28 cellular contexts compared by ENCODE assay signal in genomic region chr7:51054231-51054630, GRCh38.
"Had no signal": no experiment of that assay in that cellular context is flagged by ENCODE, and none has a peak within 500 bp of the region (broad histone marks: within the 10 kb centered on the region; RNA-seq: fewer than 3 reads in every experiment).

No MANE protein-coding gene starts in this region.

- H3K4me3 Mint-ChIP-seq: activated CD4-positive, alpha-beta memory T cell treated with anti-CD3 and anti-CD28 coated beads, Interleukin-2, amount 10 ng/mL, durations not matched to agents 7 days and 5 days; activated CD4-positive, alpha-beta T cell treated with anti-CD3 and anti-CD28 coated beads, Interleukin-2, amount 10 ng/mL, durations not matched to agents 7 days and 5 days; activated naive CD4-positive, alpha-beta T cell treated with anti-CD3 and anti-CD28 coated beads, Interleukin-2, amount 10 ng/mL, durations not matched to agents 7 days and 5 days; activated naive CD8-positive, alpha-beta T cell treated with anti-CD3 and anti-CD28 coated beads for 36 hours; activated T-helper 17 cell treated with anti-CD3 and anti-CD28 coated beads, Interleukin-2, amount 50 U/mL, for 72 hours had no signal

- H3K27ac Mint-ChIP-seq: activated CD4-positive, alpha-beta memory T cell treated with anti-CD3 and anti-CD28 coated beads, Interleukin-2, amount 10 ng/mL, durations not matched to agents 7 days and 5 days; activated CD4-positive, alpha-beta T cell treated with anti-CD3 and anti-CD28 coated beads, Interleukin-2, amount 10 ng/mL, durations not matched to agents 7 days and 5 days; activated naive CD4-positive, alpha-beta T cell treated with anti-CD3 and anti-CD28 coated beads, Interleukin-2, amount 10 ng/mL, durations not matched to agents 7 days and 5 days; activated naive CD8-positive, alpha-beta T cell treated with anti-CD3 and anti-CD28 coated beads for 36 hours; activated T-helper 17 cell treated with anti-CD3 and anti-CD28 coated beads, Interleukin-2, amount 50 U/mL, for 72 hours had no signal

- ATAC-seq: activated T-helper 17 cell treated with anti-CD3 and anti-CD28 coated beads, Interleukin-2, amount 50 U/mL, for 72 hours; Panc1 had no signal

- H3K27me3 Mint-ChIP-seq: activated naive CD8-positive, alpha-beta T cell treated with anti-CD3 and anti-CD28 coated beads for 36 hours had no signal

- H3K4me1 ChIP-seq: SJCRH30 had no signal

- H3K27me3 ChIP-seq: brain microvascular endothelial cell had no signal

- DNase-seq: activated CD4-positive, alpha-beta memory T cell treated with anti-CD3 and anti-CD28 coated beads, Interleukin-2, amount 10 ng/mL, durations not matched to agents 7 days and 5 days; activated CD4-positive, alpha-beta T cell treated with anti-CD3 and anti-CD28 coated beads, Interleukin-2, amount 10 ng/mL, durations not matched to agents 7 days and 5 days; activated CD4-positive, CD25-positive, alpha-beta regulatory T cell; activated gamma-delta T cell; activated naive CD4-positive, alpha-beta T cell treated with anti-CD3 and anti-CD28 coated beads, Interleukin-2, amount 10 ng/mL, durations not matched to agents 7 days and 5 days; activated naive CD8-positive, alpha-beta T cell treated with anti-CD3 and anti-CD28 coated beads for 36 hours; activated T-cell treated with anti-CD3 and anti-CD28 coated beads for 4 hours; activated T-cell treated with anti-CD3 and anti-CD28 coated beads, Interleukin-2, amount 50 U/mL, for 48 hours; brain microvascular endothelial cell; Karpas-422; MM.1S; NCI-H1105; NCI-H1436; NCI-H1694 treated with DMSO at 0.1 percent for 48 hours; NCI-H2081; NCI-H2171; NCI-H2227 treated with DMSO at 0.1 percent for 48 hours; NCI-H446 treated with DMSO at 0.1 percent for 48 hours; NCI-H526 treated with DMSO at 0.1 percent for 48 hours; NCI-H82; Right ventricle myocardium superior; RPMI8226; SJCRH30; SK-N-SH; T-helper 1 cell had no signal

- H3K36me3 Mint-ChIP-seq: activated naive CD4-positive, alpha-beta T cell treated with anti-CD3 and anti-CD28 coated beads, Interleukin-2, amount 10 ng/mL, durations not matched to agents 7 days and 5 days; activated naive CD8-positive, alpha-beta T cell treated with anti-CD3 and anti-CD28 coated beads for 36 hours had no signal

- H3K27ac ChIP-seq: brain microvascular endothelial cell, SJCRH30, VCaP had no signal

- H3K4me3 ChIP-seq: SJCRH30 had no signal

- H3K9ac ChIP-seq: SK-N-SH had no signal

- H3K9me3 Mint-ChIP-seq: activated CD4-positive, alpha-beta memory T cell treated with anti-CD3 and anti-CD28 coated beads, Interleukin-2, amount 10 ng/mL, durations not matched to agents 7 days and 5 days; activated CD4-positive, alpha-beta T cell treated with anti-CD3 and anti-CD28 coated beads, Interleukin-2, amount 10 ng/mL, durations not matched to agents 7 days and 5 days; activated naive CD4-positive, alpha-beta T cell treated with anti-CD3 and anti-CD28 coated beads, Interleukin-2, amount 10 ng/mL, durations not matched to agents 7 days and 5 days; activated naive CD8-positive, alpha-beta T cell treated with anti-CD3 and anti-CD28 coated beads for 36 hours; activated T-helper 17 cell treated with anti-CD3 and anti-CD28 coated beads, Interleukin-2, amount 50 U/mL, for 72 hours had no signal

- H3K36me3 ChIP-seq: brain microvascular endothelial cell, SJCRH30 had no signal

- H3K9me3 ChIP-seq: SJCRH30, SK-N-SH had no signal

- H3K4me1 Mint-ChIP-seq: activated CD4-positive, alpha-beta memory T cell treated with anti-CD3 and anti-CD28 coated beads, Interleukin-2, amount 10 ng/mL, durations not matched to agents 7 days and 5 days; activated CD4-positive, alpha-beta T cell treated with anti-CD3 and anti-CD28 coated beads, Interleukin-2, amount 10 ng/mL, durations not matched to agents 7 days and 5 days; activated naive CD4-positive, alpha-beta T cell treated with anti-CD3 and anti-CD28 coated beads, Interleukin-2, amount 10 ng/mL, durations not matched to agents 7 days and 5 days; activated naive CD8-positive, alpha-beta T cell treated with anti-CD3 and anti-CD28 coated beads for 36 hours; activated T-helper 17 cell treated with anti-CD3 and anti-CD28 coated beads, Interleukin-2, amount 50 U/mL, for 72 hours had no signal

- H3K4me2 ChIP-seq: SK-N-SH had no signal
